14 cellular contexts compared by ENCODE assay signal in genomic region chr7:76354981-76355730, GRCh38. TPM values are rescaled to one million over a fixed set of nuclear protein-coding genes. Genes with fewer than 3 reads are reported as not detected.
DNase-seq lines count a peak whose midpoint lies in the region; ATAC-seq and TF ChIP-seq lines count a peak whose summit lies in the region.
"Had no signal": no experiment of that assay in that cellular context is flagged by ENCODE, and none has a peak within 500 bp of the region (broad histone marks: within the 10 kb centered on the region; RNA-seq: fewer than 3 reads in every experiment).

No MANE protein-coding gene starts in this region.

- no peak overlapping the region for H2AK5ac ChIP-seq in trophoblast cell (ENCODE audit: low read length)

- H3K9ac ChIP-seq in Loucy (ENCODE audit: low read depth, low read length, poor library complexity, severe bottlenecking), result peak overlapping the region; percentile 89
- no peak overlapping the region for H3K9ac ChIP-seq in trophoblast cell (ENCODE audit: low read length)

- no peak overlapping the region for H2BK120ac ChIP-seq in trophoblast cell (ENCODE audit: insufficient read depth, low read length, poor library complexity)

- no peaks in the 10 kb centered on the region for H3K27me3 ChIP-seq in Loucy (ENCODE audit: insufficient read depth, low read length, poor library complexity, severe bottlenecking)
- H3K27me3 ChIP-seq in dorsolateral prefrontal cortex, result no peaks in the 10 kb centered on the region
- H3K27me3 ChIP-seq in trophoblast cell (ENCODE audit: insufficient read depth, low read length), result no peaks in the 10 kb centered on the region

- H3K27ac ChIP-seq in dorsolateral prefrontal cortex, result peak overlapping the region in 57 of 59 donors; percentile 24 to 100 (median 97)
- H3K27ac ChIP-seq in trophoblast cell (ENCODE audit: low read depth, low read length), result no peak overlapping the region
- H3K27ac ChIP-seq: 22Rv1 had no signal

- H3K36me3 ChIP-seq in Loucy (ENCODE audit: insufficient read depth, low read length) (peaks cover 17% of the 10 kb centered on the region; the same call in 1 of the 2 replicates), trophoblast cell (ENCODE audit: control insufficient read depth in 1 of 2, insufficient read depth in 2 of 2, low read length in 2 of 2) (peaks cover 12 to 16% of the 10 kb centered on the region in 2 experiments)

- peaks cover 86% of the 10 kb centered on the region for H3K79me2 ChIP-seq in Loucy (ENCODE audit: insufficient read depth, low read length)
- peaks cover 35% of the 10 kb centered on the region for H3K79me2 ChIP-seq in trophoblast cell (ENCODE audit: control insufficient read depth, insufficient read depth, low read length, poor library complexity)

- H3K4ac ChIP-seq in trophoblast cell (ENCODE audit: low read depth, low read length), result peak overlapping the region; percentile 60

- no peak overlapping the region for H4K12ac ChIP-seq in trophoblast cell (ENCODE audit: low read depth, low read length)

- H2AFZ ChIP-seq in Loucy (ENCODE audit: low read length) (no peak overlapping the region), trophoblast cell (ENCODE audit: insufficient read depth, low read length, poor library complexity) (no peak overlapping the region)

- peak overlapping the region; percentile 87 for H3K4me2 ChIP-seq in Loucy (ENCODE audit: low read depth, low read length, poor library complexity, severe bottlenecking)
- no peak overlapping the region for H3K4me2 ChIP-seq in trophoblast cell (ENCODE audit: low read length)

- H3K4me1 ChIP-seq in Loucy (ENCODE audit: insufficient read depth, low read length, poor library complexity, severe bottlenecking) (peaks cover 50% of the 10 kb centered on the region), trophoblast cell (ENCODE audit: control insufficient read depth in 1 of 2, insufficient read depth in 2 of 2, low read length in 2 of 2) (peaks cover 8% of the 10 kb centered on the region in 2 experiments)

- no peak overlapping the region for H4K8ac ChIP-seq in trophoblast cell (ENCODE audit: low read depth, low read length)

- H2BK5ac ChIP-seq in trophoblast cell (ENCODE audit: low read depth, low read length, poor library complexity), result no peak overlapping the region

- H4K20me1 ChIP-seq in Loucy (ENCODE audit: insufficient read depth, low read length, poor library complexity, severe bottlenecking), result peaks cover 84% of the 10 kb centered on the region

- WGBS in trophoblast cell (ENCODE audit: extremely low coverage, insufficient coverage, insufficient read length), result no CpG with 5 or more reads among the region's 9 CpGs

- H3K23ac ChIP-seq in trophoblast cell (ENCODE audit: low read length), result peak overlapping the region; percentile 63

- no peaks in the 10 kb centered on the region for H3F3A ChIP-seq in Loucy (ENCODE audit: low read depth)

- DNase-seq in NCI-H146 (lab: John Stamatoyannopoulos, UW), result peak; percentile 7
- DNase-seq in NCI-H146 treated with DMSO at 0.1 percent for 48 hours (lab: John Stamatoyannopoulos, UW; ENCODE audit: unreplicated experiment), result no peak
- peak in 1 of 10 donors; percentile 8 for DNase-seq in dorsolateral prefrontal cortex
- DNase-seq in trophoblast cell, result no peak
- DNase-seq in NCI-H82 treated with DMSO at 0.1 percent for 48 hours (lab: John Stamatoyannopoulos, UW; ENCODE audit: unreplicated experiment), result no peak
- DNase-seq in omental fat pad (ENCODE audit: low spot score), result no peak
- DNase-seq: activated CD4-positive, alpha-beta memory T cell treated with anti-CD3 and anti-CD28 coated beads for 36 hours; activated naive CD8-positive, alpha-beta T cell treated with anti-CD3 and anti-CD28 coated beads, Interleukin-2, amount 10 ng/mL, durations not matched to agents 7 days and 5 days; DMS79; effector memory CD8-positive, alpha-beta T cell; NCI-H774 had no signal

- H4K91ac ChIP-seq in trophoblast cell (ENCODE audit: low read depth, low read length), result no peak overlapping the region

- H3K9me3 ChIP-seq in Loucy (ENCODE audit: insufficient read depth, low read depth, low read length), result no peaks in the 10 kb centered on the region
- no peaks in the 10 kb centered on the region for H3K9me3 ChIP-seq in trophoblast cell (ENCODE audit: insufficient read depth, low read depth, low read length)

- H3K4me3 ChIP-seq in Loucy (ENCODE audit: low read length, poor library complexity, severe bottlenecking), result peak overlapping the region; percentile 98
- peak overlapping the region in 56 of 59 donors; percentile 3 to 100 (median 91) for H3K4me3 ChIP-seq in dorsolateral prefrontal cortex
- no peak overlapping the region for H3K4me3 ChIP-seq in trophoblast cell (ENCODE audit: low read depth, low read length)

- H3K18ac ChIP-seq in trophoblast cell (ENCODE audit: low read length), result no peak overlapping the region

- no peak for TF ChIP-seq CTCF in Loucy (conservative IDR thresholded peaks at IDR 0.05; ENCODE audit: low read length)
- no peak for TF ChIP-seq CTCF in dorsolateral prefrontal cortex (IDR thresholded peaks at IDR 0.05 in 54 of 56, conservative IDR thresholded peaks at IDR 0.05 in 2 of 56; ENCODE audit: low read depth in 1 of 56, partially characterized antibody in 56 of 56)
- TF ChIP-seq CTCF in omental fat pad (IDR thresholded peaks at IDR 0.05), result no peak

- ATAC-seq in esophagus mucosa, result no peak
- no peak for ATAC-seq in omental fat pad (ENCODE audit: low FRiP score)
- ATAC-seq: effector memory CD8-positive, alpha-beta T cell had no signal

- no peaks in the 10 kb centered on the region for H3K9me2 ChIP-seq in Loucy (replicated peaks; ENCODE audit: low read depth, low read length)

- no peak overlapping the region for H2BK12ac ChIP-seq in trophoblast cell (ENCODE audit: low read length)

- no peak overlapping the region for H3K14ac ChIP-seq in trophoblast cell (ENCODE audit: low read length)

- H3K79me1 ChIP-seq in trophoblast cell (ENCODE audit: low read length), result peaks cover 18% of the 10 kb centered on the region

- intact Hi-C loops in dorsolateral prefrontal cortex (cut with DNase I), result no loop called here

RNA-seq across cellular contexts. Expression of gene YWHAG, which starts 3.6 kb away (rescaled TPM):
- total RNA-seq in dorsolateral prefrontal cortex (100 to 1,000 TPM; 221 to 937 (median 675) TPM), esophagus mucosa (86.9 TPM), omental fat pad (100 to 1,000 TPM in 3 of 4 donors, 10 to 100 TPM in 1; 98.0 to 263 (median 147) TPM)
- 95.3 and 99.5 TPM in 2 replicates for polyA plus RNA-seq in trophoblast cell (2013)

RNA-seq across cellular contexts. Expression of gene HSPB1, which starts 52.7 kb away (rescaled TPM):
- total RNA-seq in dorsolateral prefrontal cortex, result 1,000 to 10,000 TPM in 8 of 120 experiments, 100 to 1,000 TPM in 110, 10 to 100 TPM in 2; 98.5 to 2,404 (median 228) TPM
- 1,533 and 1,664 TPM in 2 replicates for polyA plus RNA-seq in trophoblast cell (2013)
- 4,957 TPM for total RNA-seq in esophagus mucosa
- 100 to 1,000 TPM; 178 to 353 (median 267) TPM for total RNA-seq in omental fat pad

RNA-seq across cellular contexts. Expression of gene SSC4D, which starts 54.3 kb away (rescaled TPM):
- total RNA-seq in dorsolateral prefrontal cortex (1 to 10 TPM in 93 of 120 experiments, under 1 TPM in 27; 0.35 to 3.7 (median 1.3) TPM), esophagus mucosa (0.92 TPM), omental fat pad (10 to 100 TPM in 1 of 4 donors, 1 to 10 TPM in 3; 2.1 to 14.6 (median 3.4) TPM)
- polyA plus RNA-seq in trophoblast cell (2013), result 7.1 and 7.7 TPM in 2 replicates
